ENCODE assay signal across 9 cellular contexts in genomic region chr2:187115627-187116026, GRCh38.
"Had no signal": no experiment of that assay in that cellular context is flagged by ENCODE, and none has a peak within 500 bp of the region (broad histone marks: within the 10 kb centered on the region; RNA-seq: fewer than 3 reads in every experiment).

No MANE protein-coding gene starts in this region.

- H3K9me3 ChIP-seq: HAP-1 had no signal

- DNase-seq: H7, HFFc6, KBM-7 had no signal

- H3K4me3 ChIP-seq: GM23338, HAP-1 had no signal

- H3K27ac Mint-ChIP-seq: GM23338, HFFc6 had no signal

- H3K36me3 Mint-ChIP-seq: IgD-negative memory B cell had no signal

- H3K4me2 ChIP-seq: GM23338, KMS-11 had no signal

- H3K4me1 Mint-ChIP-seq: GM23338, IgD-negative memory B cell had no signal

- H2AFZ ChIP-seq: GM23338 had no signal

- H3K9ac ChIP-seq: KMS-11 had no signal

- H3K36me3 ChIP-seq: HAP-1 had no signal

- H3K27me3 Mint-ChIP-seq: IgD-negative memory B cell had no signal

- H3K9me3 Mint-ChIP-seq: GM23338, HFFc6 had no signal

- H3K27ac ChIP-seq: HL-60, KMS-11 had no signal

- FAIRE-seq: HepG2 had no signal

- H3K4me1 ChIP-seq: HAP-1 had no signal

- H3K4me3 Mint-ChIP-seq: GM23338, HFFc6, IgD-negative memory B cell had no signal
